In genomic region chr3:143307613-143308183, GRCh38 we compare ENCODE assay signal across 11 cellular contexts.
DNase-seq lines count a peak whose midpoint lies in the region; ATAC-seq, FAIRE-seq and TF ChIP-seq lines count a peak whose summit lies in the region.
"Had no signal": no experiment of that assay in that cellular context is flagged by ENCODE, and none has a peak within 500 bp of the region (broad histone marks: within the 10 kb centered on the region; RNA-seq: fewer than 3 reads in every experiment).

No MANE protein-coding gene starts in this region.

- ATAC-seq in GM18502 (IDR thresholded peaks at IDR 0.05; ENCODE audit: poor library complexity, unreplicated experiment), result peak; percentile 82
- ATAC-seq in pancreas, result peak in 3 of 4 donors; percentile 21 to 81 (median 72)
- no peak for ATAC-seq in GM21825 (IDR thresholded peaks at IDR 0.05; ENCODE audit: unreplicated experiment)
- ATAC-seq: psoas muscle had no signal

- no peaks in the 10 kb centered on the region for H3K9me3 ChIP-seq in pancreas
- no peaks in the 10 kb centered on the region for H3K9me3 ChIP-seq in ascending aorta
- H3K9me3 ChIP-seq: psoas muscle, thoracic aorta had no signal

- H3K27me3 ChIP-seq in pancreas (no peaks in the 10 kb centered on the region), ascending aorta (no peaks in the 10 kb centered on the region)

- FAIRE-seq in pancreas (lab: Jason Lieb, UNC), result no peak

- H3K4me3 ChIP-seq in pancreas (no peak overlapping the region), ascending aorta (no peak overlapping the region)
- H3K4me3 ChIP-seq: psoas muscle, thoracic aorta had no signal

- intact Hi-C loops in pancreas (cut with DNase I), result no loop called here
- intact Hi-C loops in ascending aorta (cut with DNase I), result no loop called here

- DNase-seq in HK-2 (ENCODE audit: unreplicated experiment), result peak; percentile 48
- peak; percentile 48 to 82 for DNase-seq in dermis microvascular lymphatic vessel endothelial cell (ENCODE audit: low read depth in 2 of 2)
- DNase-seq in pancreas, result no peak
- DNase-seq in DMS79 (lab: John Stamatoyannopoulos, UW), result no peak
- DNase-seq in COLO829 (ENCODE audit: low spot score), result no peak
- DNase-seq in ascending aorta (ENCODE audit: low spot score in 2 of 2), result no peak
- DNase-seq: activated CD4-positive, alpha-beta memory T cell treated with anti-CD3 and anti-CD28 coated beads, Interleukin-2, amount 10 ng/mL, durations not matched to agents 7 days and 5 days; psoas muscle had no signal

- H3K4me1 ChIP-seq in pancreas, result no peaks in the 10 kb centered on the region
- peaks cover 0 to 2% of the 10 kb centered on the region in 2 donors for H3K4me1 ChIP-seq in ascending aorta
- H3K4me1 ChIP-seq: psoas muscle had no signal

- 65 to 88% methylated on average over 1 of the region's 1 CpG for WGBS in pancreas, 2 donors

- H3K36me3 ChIP-seq in pancreas (no peaks in the 10 kb centered on the region), ascending aorta (no peaks in the 10 kb centered on the region)
- H3K36me3 ChIP-seq: thoracic aorta had no signal

- TF ChIP-seq CTCF in pancreas (IDR thresholded peaks at IDR 0.05), result no peak
- no peak for TF ChIP-seq CTCF in ascending aorta (IDR thresholded peaks at IDR 0.05)

- H3K27ac ChIP-seq in pancreas (no peak overlapping the region), ascending aorta (no peak overlapping the region)
- H3K27ac ChIP-seq: psoas muscle, thoracic aorta had no signal

Comparison
In these comparisons a context has a peak if more than half of its experiments do, and no peak if none do; other contexts are left out.
1. DNase-seq: peak in HK-2 (single experiment) and dermis microvascular lymphatic vessel endothelial cell (2 of 2); none in pancreas (0 of 6), DMS79 (single experiment), COLO829 (single experiment) and ascending aorta (0 of 2).